ENCODE assay signal across 1 cellular context in genomic region chr7:98249106-98249505, GRCh38.
TF ChIP-seq lines count a peak whose summit lies in the region.

No MANE protein-coding gene starts in this region.

TF ChIP-seq in SK-N-SH treated with all-trans-retinoic acid at 6 μM for 48 hours, 23 proteins besides CTCF, POLR2A, EP300 and RAD21 (continued from another document):
- TF ChIP-seq GLIS3 (CRISPR knock-in tag; IDR thresholded peaks at IDR 0.05) = no peak
- no peak for TF ChIP-seq OSR1 (CRISPR knock-in tag; IDR thresholded peaks at IDR 0.05)
